ENCODE assay signal across 25 cellular contexts in genomic region chr10:10131984-10132383, GRCh38.
A peak's percentile ranks its signal among the peaks of the same experiment; 100 is the strongest.
DNase-seq lines count a peak whose midpoint lies in the region; TF ChIP-seq lines count a peak whose summit lies in the region.
"Had no signal": no experiment of that assay in that cellular context is flagged by ENCODE, and none has a peak within 500 bp of the region (broad histone marks: within the 10 kb centered on the region; RNA-seq: fewer than 3 reads in every experiment).

No MANE protein-coding gene starts in this region.

- no peak overlapping the region for H3K27ac ChIP-seq in substantia nigra (ENCODE audit: low read depth, low read length, poor library complexity, severe bottlenecking)
- no peak overlapping the region for H3K27ac ChIP-seq in A673 (ENCODE audit: low read depth, low read length, poor library complexity, severe bottlenecking)
- H3K27ac ChIP-seq: BLaER1 treated with 17β-estradiol and CSF1 and Interleukin-3, amounts not matched to agents 10 nM and 100 nM; GM23248; HL-60; RWPE1 had no signal

- H3K9me3 Mint-ChIP-seq in brain (peaks cover 0 to 2% (median 0%) of the 10 kb centered on the region in 5 experiments), Calu3 (ENCODE audit: low read depth, unreplicated experiment) (peaks cover 2% of the 10 kb centered on the region)
- H3K9me3 Mint-ChIP-seq: CD4-positive, alpha-beta memory T cell had no signal

- H3K27ac Mint-ChIP-seq in brain (peak overlapping the region; percentile 36 to 97 (median 73)), Calu3 (ENCODE audit: unreplicated experiment) (no peak overlapping the region)
- H3K27ac Mint-ChIP-seq: CD4-positive, alpha-beta memory T cell had no signal

- no TSS peak for BruUV-seq in Calu3 (replicated peaks; lab: Mats Ljungman, UMichigan)
- BruUV-seq in A673 (replicated peaks; lab: Mats Ljungman, UMichigan), result no TSS peak

- no peaks in the 10 kb centered on the region for H3K36me3 ChIP-seq in A673 (ENCODE audit: insufficient read depth, low read length, poor library complexity, severe bottlenecking)
- H3K36me3 ChIP-seq: BLaER1 treated with 17β-estradiol and CSF1 and Interleukin-3, amounts not matched to agents 10 nM and 100 nM had no signal

- CTCF ChIA-PET in Calu3 (lab: Charles Lee) (no interaction called here), A673 (lab: Charles Lee) (no interaction called here)

- DNase-seq in fibroblast of mammary gland (ENCODE audit: low read depth) (peak; percentile 29), left kidney (ENCODE audit: low read depth, low spot score) (peak; percentile 6), superior temporal gyrus (ENCODE audit: extremely low spot score) (peak; percentile 44), substantia nigra (lab: John Stamatoyannopoulos, UW) (no peak), Calu3 (no peak), A673 (ENCODE audit: low spot score) (no peak)
- DNase-seq: Caco-2; CD4-positive, alpha-beta memory T cell; DMS153; GM23248; HCEC 1CT; KBM-7; MM.1S; NCI-H1092; NCI-H1436; NCI-H187 treated with DMSO at 0.1 percent for 48 hours; NCI-H2107; NCI-H226; NCI-H510A treated with DMSO at 0.1 percent for 48 hours; NCI-H774; NK-92 treated with Interleukin-12 subunit alpha and Interleukin-12 subunit beta, amount 100 ng/mL, for 24 hours had no signal

- no peaks in the 10 kb centered on the region for H3K27me3 Mint-ChIP-seq in brain
- no peaks in the 10 kb centered on the region for H3K27me3 Mint-ChIP-seq in Calu3 (ENCODE audit: unreplicated experiment)

- TF ChIP-seq CTCF in brain (conservative IDR thresholded peaks at IDR 0.05) (no peak), fibroblast of mammary gland (conservative IDR thresholded peaks at IDR 0.05; ENCODE audit: control insufficient read depth, insufficient read depth, low read depth, low read length) (no peak), Calu3 (IDR thresholded peaks at IDR 0.05; ENCODE audit: unreplicated experiment) (no peak), A673 (conservative IDR thresholded peaks at IDR 0.05; ENCODE audit: low read depth, low read length) (no peak)

- H3K4me3 ChIP-seq in fibroblast of mammary gland (ENCODE audit: control insufficient read depth, low read depth, low read length) (no peak overlapping the region), A673 (ENCODE audit: low read depth, low read length, poor library complexity, severe bottlenecking) (no peak overlapping the region)
- H3K4me3 ChIP-seq: BLaER1 treated with 17β-estradiol and CSF1 and Interleukin-3, amounts not matched to agents 10 nM and 100 nM; GM23248 had no signal

- H3K36me3 Mint-ChIP-seq in brain, result no peaks in the 10 kb centered on the region
- H3K36me3 Mint-ChIP-seq in Calu3 (ENCODE audit: insufficient read depth, unreplicated experiment), result no peaks in the 10 kb centered on the region
- H3K36me3 Mint-ChIP-seq: CD4-positive, alpha-beta memory T cell had no signal

- H3K4me3 Mint-ChIP-seq in brain, result no peak overlapping the region
- no peak overlapping the region for H3K4me3 Mint-ChIP-seq in Calu3 (ENCODE audit: low read depth, unreplicated experiment)
- H3K4me3 Mint-ChIP-seq: CD4-positive, alpha-beta memory T cell had no signal

- H3K4me1 Mint-ChIP-seq in brain (peaks cover 21% of the 10 kb centered on the region), Calu3 (ENCODE audit: low read depth, unreplicated experiment) (no peaks in the 10 kb centered on the region)
- H3K4me1 Mint-ChIP-seq: CD4-positive, alpha-beta memory T cell had no signal

- POLR2A ChIA-PET in A673 (lab: Charles Lee; ENCODE audit: low non-redundant PET), result no interaction called here

- intact Hi-C loops in Calu3 (cut with micrococcal nuclease; ENCODE audit: unreplicated experiment), result no loop called here
- intact Hi-C loops in A673 (cut with micrococcal nuclease; ENCODE audit: unreplicated experiment), result no loop called here

- peaks cover 9% of the 10 kb centered on the region for H3K9me3 ChIP-seq in A673 (ENCODE audit: low read depth, low read length, poor library complexity, severe bottlenecking)
- H3K9me3 ChIP-seq: BLaER1 treated with 17β-estradiol and CSF1 and Interleukin-3, amounts not matched to agents 10 nM and 100 nM; Caco-2 had no signal

- no peaks in the 10 kb centered on the region for H3K27me3 ChIP-seq in A673 (replicated peaks; ENCODE audit: insufficient read depth, low read depth, low read length, poor library complexity)
- H3K27me3 ChIP-seq: BLaER1 treated with 17β-estradiol and CSF1 and Interleukin-3, amounts not matched to agents 10 nM and 100 nM had no signal

- H3K4me1 ChIP-seq in A673 (ENCODE audit: insufficient read depth, low read length, poor library complexity, severe bottlenecking), result no peaks in the 10 kb centered on the region
- H3K4me1 ChIP-seq: BLaER1 treated with 17β-estradiol and CSF1 and Interleukin-3, amounts not matched to agents 10 nM and 100 nM; Caco-2 had no signal

Comparison
In these comparisons a context has a peak if more than half of its experiments do, and no peak if none do; other contexts are left out.
1. DNase-seq: peak in fibroblast of mammary gland (single experiment), left kidney (single experiment) and superior temporal gyrus (single experiment); none in substantia nigra (0 of 49), Calu3 (single experiment) and A673 (single experiment).